In the genomic region with DNA sequence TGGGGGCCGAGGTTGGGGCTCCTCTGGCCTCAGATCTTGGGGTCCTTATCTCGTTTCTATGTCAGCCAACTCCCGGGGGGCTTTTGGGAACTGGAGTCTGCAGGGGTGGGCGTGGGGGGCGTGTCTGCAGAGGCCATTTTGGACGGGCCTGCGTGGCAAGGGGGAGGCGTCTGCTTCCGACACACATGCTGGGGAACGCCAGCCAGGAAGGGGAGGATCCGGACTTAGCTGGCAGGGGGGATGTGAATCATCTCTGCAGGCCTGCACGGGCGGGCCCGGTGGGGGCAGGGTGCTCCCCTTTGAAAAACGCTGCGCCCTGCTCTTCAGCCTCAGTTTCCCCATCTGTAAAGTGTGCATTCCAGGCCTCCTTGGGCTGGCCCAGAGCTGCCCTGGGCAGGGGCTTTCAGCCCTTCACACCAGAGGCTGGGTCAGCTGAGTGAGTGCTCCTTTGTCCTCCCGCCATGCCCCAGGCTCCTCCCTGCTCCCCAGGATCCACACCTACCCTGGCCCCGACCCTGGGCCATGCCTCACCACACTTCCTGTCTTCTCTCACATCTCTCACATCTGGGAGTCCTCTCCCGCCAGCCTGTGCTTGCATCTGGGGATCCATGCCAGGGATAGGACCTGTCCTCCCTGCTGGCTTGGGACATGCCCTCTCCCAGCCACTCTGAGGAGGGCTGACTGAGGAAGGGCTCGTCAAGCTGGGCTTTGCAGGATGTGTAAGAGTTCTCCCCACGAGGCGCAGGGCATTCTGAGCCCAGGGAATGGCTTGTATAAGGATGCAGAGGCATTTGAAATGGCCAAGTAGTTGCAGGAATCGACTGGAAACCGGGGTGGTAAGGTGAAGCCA, we compare ENCODE assay signal across 8 cellular contexts. TPM values are rescaled to one million over a fixed set of nuclear protein-coding genes. Genes with fewer than 3 reads are reported as not detected.
A peak's percentile ranks its signal among the peaks of the same experiment; 100 is the strongest.
DNase-seq lines count a peak whose midpoint lies in the region; ATAC-seq, FAIRE-seq and TF ChIP-seq lines count a peak whose summit lies in the region.

No MANE protein-coding gene starts in this region.

- H3K9ac ChIP-seq in trophoblast cell (ENCODE audit: low read length) = peak overlapping the region; percentile 70

- peak overlapping the region; percentile 36 for H3K14ac ChIP-seq in trophoblast cell (ENCODE audit: low read length)

- H2AK5ac ChIP-seq in trophoblast cell (ENCODE audit: low read length) = no peak overlapping the region

- H2BK12ac ChIP-seq in trophoblast cell (ENCODE audit: low read length) = no peak overlapping the region

- peaks cover 15% of the 10 kb centered on the region for H3K27me3 Mint-ChIP-seq in type B pancreatic cell

- peak overlapping the region; percentile 100 for H3K4ac ChIP-seq in trophoblast cell (ENCODE audit: low read depth, low read length)

- peak overlapping the region; percentile 47 for H2AFZ ChIP-seq in PC-9
- no peak overlapping the region for H2AFZ ChIP-seq in trophoblast cell (ENCODE audit: insufficient read depth, low read length, poor library complexity)

- peak overlapping the region; percentile 24 for H3K18ac ChIP-seq in trophoblast cell (ENCODE audit: low read length)

- POLR2A ChIA-PET in PC-9 (lab: Charles Lee; ENCODE audit: unreplicated experiment) = interaction anchor here (0.6 to 0.7 kb wide), 5 partner anchors 21 to 508 kb away, joined by 3 to 13 read pairs (median 6); no protein-coding TSS in a partner anchor

- H4K8ac ChIP-seq in trophoblast cell (ENCODE audit: low read depth, low read length) = peak overlapping the region; percentile 41

- peaks cover 80% of the 10 kb centered on the region for H3K79me2 ChIP-seq in PC-9 (ENCODE audit: low read depth)
- H3K79me2 ChIP-seq in trophoblast cell (ENCODE audit: control insufficient read depth, insufficient read depth, low read length, poor library complexity) = peaks cover 66% of the 10 kb centered on the region

- no peaks in the 10 kb centered on the region for H3K9me2 ChIP-seq in PC-9 (ENCODE audit: insufficient read depth)

- peaks cover 53% of the 10 kb centered on the region for H3K4me1 ChIP-seq in PC-9 (replicated peaks; ENCODE audit: insufficient read depth)
- H3K4me1 ChIP-seq in trophoblast cell (ENCODE audit: control insufficient read depth in 1 of 2, insufficient read depth in 2 of 2, low read length in 2 of 2) = peaks cover 33 to 39% of the 10 kb centered on the region in 2 experiments

- H3K4me1 Mint-ChIP-seq in type B pancreatic cell (ENCODE audit: unreplicated experiment) = peaks cover 26% of the 10 kb centered on the region

- CTCF ChIA-PET in PC-9 (lab: Charles Lee) = interaction anchor here (0.6 to 0.8 kb wide), 3 partner anchors 22 to 662 kb away, joined by 7 to 10 read pairs (median 10); no protein-coding TSS in a partner anchor

- peak overlapping the region; percentile 96 for H3K4me2 ChIP-seq in PC-9
- H3K4me2 ChIP-seq in trophoblast cell (ENCODE audit: low read length) = peak overlapping the region; percentile 84

- H2BK5ac ChIP-seq in trophoblast cell (ENCODE audit: low read depth, low read length, poor library complexity) = peak overlapping the region; percentile 8

- peak overlapping the region; percentile 22 for H3K23ac ChIP-seq in trophoblast cell (ENCODE audit: low read length)

- H3K4me3 ChIP-seq in PC-9 = peak overlapping the region; percentile 80
- peak overlapping the region; percentile 93 for H3K4me3 ChIP-seq in trophoblast cell (ENCODE audit: low read depth, low read length)

- H3K27ac ChIP-seq in PC-9 (peak overlapping the region; percentile 60), trophoblast cell (ENCODE audit: low read depth, low read length) (peak overlapping the region; percentile 83)

- FAIRE-seq in GM19239 (lab: Jason Lieb, UNC) = peak; percentile 37

- no peak for ATAC-seq in HG02623 (IDR thresholded peaks at IDR 0.05; ENCODE audit: unreplicated experiment)
- ATAC-seq in HG02938 (IDR thresholded peaks at IDR 0.05; ENCODE audit: unreplicated experiment) = no peak

- peaks cover 12% of the 10 kb centered on the region for H3K36me3 Mint-ChIP-seq in type B pancreatic cell

- H3K79me1 ChIP-seq in trophoblast cell (ENCODE audit: low read length) = peaks cover 47% of the 10 kb centered on the region

- peak overlapping the region; percentile 5 for H2BK120ac ChIP-seq in trophoblast cell (ENCODE audit: insufficient read depth, low read length, poor library complexity)

- no peak overlapping the region for H4K12ac ChIP-seq in trophoblast cell (ENCODE audit: low read depth, low read length)

- intact Hi-C loops in PC-9 (cut with micrococcal nuclease; ENCODE audit: unreplicated experiment) = loop anchor here (2.0 kb wide), 1 partner anchor 35 kb away; no protein-coding TSS in a partner anchor

- H3K9me3 ChIP-seq in PC-9 (ENCODE audit: insufficient read depth, low read depth) (no peaks in the 10 kb centered on the region), trophoblast cell (ENCODE audit: insufficient read depth, low read depth, low read length) (peaks cover 8% of the 10 kb centered on the region)

- H3K4me3 Mint-ChIP-seq in type B pancreatic cell = peak overlapping the region; percentile 95

- no TSS peak for BruUV-seq in PC-9 (replicated peaks; lab: Mats Ljungman, UMichigan)

- H3K9me3 Mint-ChIP-seq in type B pancreatic cell = no peaks in the 10 kb centered on the region

- peaks cover 34% of the 10 kb centered on the region for H4K20me1 ChIP-seq in PC-9 (ENCODE audit: insufficient read depth)

- DNase-seq in GM19239 (ENCODE audit: insufficient read length, low spot score) = peak; percentile 70
- peak; percentile 83 to 86 for DNase-seq in PC-9
- DNase-seq in activated effector memory CD4-positive, alpha-beta T cell treated with anti-CD3 and anti-CD28 coated beads, Interleukin-2, amount 50 U/mL, for 16 hours = peak; percentile 87
- DNase-seq in foreskin melanocyte = peak; percentile 64
- peak; percentile 67 to 74 for DNase-seq in trophoblast cell
- no peak for DNase-seq in type B pancreatic cell (ENCODE audit: extremely low spot score, unreplicated experiment)

- H4K91ac ChIP-seq in trophoblast cell (ENCODE audit: low read depth, low read length) = peak overlapping the region; percentile 96

- peaks cover 41% of the 10 kb centered on the region for H3F3A ChIP-seq in PC-9 (ENCODE audit: insufficient read depth, low read depth)

- no peak for TF ChIP-seq CTCF in PC-9 (conservative IDR thresholded peaks at IDR 0.05)
- no peak for TF ChIP-seq CTCF in type B pancreatic cell (conservative IDR thresholded peaks at IDR 0.05)

- H3K27me3 ChIP-seq in PC-9 (ENCODE audit: insufficient read depth, low read depth) (no peaks in the 10 kb centered on the region), trophoblast cell (ENCODE audit: insufficient read depth, low read length) (peaks cover 2% of the 10 kb centered on the region)

- H3K27ac Mint-ChIP-seq in type B pancreatic cell = peak overlapping the region; percentile 87

- WGBS in trophoblast cell (ENCODE audit: extremely low coverage, insufficient coverage, insufficient read length) = no CpG with 5 or more reads among the region's 24 CpGs

- H3K36me3 ChIP-seq in PC-9 (ENCODE audit: low read depth) = 0 out of 2 replicates have a peak, but pooled peaks cover 3% of the 10 kb centered on the region
- peaks cover 47 to 50% of the 10 kb centered on the region in 2 experiments for H3K36me3 ChIP-seq in trophoblast cell (ENCODE audit: control insufficient read depth in 1 of 2, insufficient read depth in 2 of 2, low read length in 2 of 2)

RNA-seq across cellular contexts. Expression of a gene that starts 3.7 kb away (rescaled TPM):
- total RNA-seq in PC-9 (2021) = 379 and 381 TPM in 2 replicates
- polyA plus RNA-seq in trophoblast cell (2013) = 507 and 526 TPM in 2 replicates
- total RNA-seq in type B pancreatic cell (ENCODE audit: low replicate concordance) = 25.3 and 223 TPM in 2 replicates
